ENCODE assay signal across 13 cellular contexts in genomic region chr6:128252293-128253176, GRCh38.
DNase-seq lines count a peak whose midpoint lies in the region; ATAC-seq and TF ChIP-seq lines count a peak whose summit lies in the region.
"Had no signal": no experiment of that assay in that cellular context is flagged by ENCODE, and none has a peak within 500 bp of the region (broad histone marks: within the 10 kb centered on the region; RNA-seq: fewer than 3 reads in every experiment).

No MANE protein-coding gene starts in this region.

- H4K20me1 ChIP-seq in IMR-90 (ENCODE audit: insufficient read depth, low read length) (peaks cover 11% of the 10 kb centered on the region; the same call in 1 of the 2 replicates), PC-9 (ENCODE audit: insufficient read depth) (no peaks in the 10 kb centered on the region)

- ATAC-seq in GM18867 (IDR thresholded peaks at IDR 0.05; ENCODE audit: unreplicated experiment) (peak; percentile 63), GM21526 (IDR thresholded peaks at IDR 0.05; ENCODE audit: low FRiP score, unreplicated experiment) (peak; percentile 50), IMR-90 (ENCODE audit: low read depth) (peak; percentile 76), GM21576 (IDR thresholded peaks at IDR 0.05; ENCODE audit: unreplicated experiment) (no peak)

- peak overlapping the region; percentile 97 for H3K27ac ChIP-seq in IMR-90 (ENCODE audit: insufficient read depth, low read length)
- H3K27ac ChIP-seq in RWPE1, result no peak overlapping the region
- no peak overlapping the region for H3K27ac ChIP-seq in PC-9
- H3K27ac ChIP-seq: ascending aorta, ovary had no signal

- H3K79me1 ChIP-seq in IMR-90 (ENCODE audit: low read depth in 1 of 2, low read length in 2 of 2), result peaks cover 12 to 29% of the 10 kb centered on the region in 2 experiments; a peak in 3 of 4 replicates

- no peaks in the 10 kb centered on the region for H3K9me3 ChIP-seq in IMR-90 (ENCODE audit: control insufficient read depth, insufficient read depth, low read length)
- H3K9me3 ChIP-seq in PC-9 (ENCODE audit: insufficient read depth, low read depth), result no peaks in the 10 kb centered on the region
- H3K9me3 ChIP-seq: ascending aorta, ovary had no signal

- no peak for TF ChIP-seq RAD21 in IMR-90 (IDR thresholded peaks at IDR 0.05; ENCODE audit: low read length)

- H2BK20ac ChIP-seq in IMR-90 (ENCODE audit: low read depth, low read length), result peak overlapping the region; percentile 88

- no peaks in the 10 kb centered on the region for H3K27me3 ChIP-seq in IMR-90 (ENCODE audit: control insufficient read depth, insufficient read depth, low read length)
- H3K27me3 ChIP-seq in PC-9 (ENCODE audit: insufficient read depth, low read depth), result no peaks in the 10 kb centered on the region
- H3K27me3 ChIP-seq: ascending aorta, ovary had no signal

- intact Hi-C loops in IMR-90 (cut with micrococcal nuclease) (loop anchor here (2.0 kb wide), 1 partner anchor 16 kb away; no protein-coding TSS in a partner anchor), PC-9 (cut with micrococcal nuclease; ENCODE audit: unreplicated experiment) (no loop called here)

- H2AK9ac ChIP-seq in IMR-90 (replicated peaks; ENCODE audit: low read depth, low read length, poor library complexity), result no peak overlapping the region

- peak overlapping the region; percentile 80; the same call in 1 of the 3 replicates for H2BK15ac ChIP-seq in IMR-90 (ENCODE audit: low read depth, low read length)

- in situ Hi-C loops in IMR-90 (cut with MboI; ENCODE audit: low sequenced_read_pairs), result no loop called here

- POLR2A ChIA-PET in IMR-90 (lab: Charles Lee; ENCODE audit: unreplicated experiment), result no interaction called here
- POLR2A ChIA-PET in RWPE1 (lab: Yijun Ruan, JAX; ENCODE audit: low non-redundant PET), result no interaction called here
- POLR2A ChIA-PET in PC-9 (lab: Charles Lee; ENCODE audit: unreplicated experiment), result no interaction called here

- H3K56ac ChIP-seq in IMR-90 (ENCODE audit: extremely low read depth, insufficient read depth, low read length), result peak overlapping the region; percentile 1; the same call in 1 of the 2 replicates

- H3K4me2 ChIP-seq in IMR-90 (ENCODE audit: low read depth, low read length) (peak overlapping the region; percentile 35), PC-9 (no peak overlapping the region)

- dilution Hi-C loops in IMR-90 (cut with HindIII; ENCODE audit: low sequenced_read_pairs, unreplicated experiment), result no loop called here

- H2AFZ ChIP-seq in IMR-90 (replicated peaks; ENCODE audit: low read length, poor library complexity), result peak overlapping the region; percentile 61
- H2AFZ ChIP-seq in PC-9, result no peak overlapping the region

- peaks cover 14% of the 10 kb centered on the region for H3K79me2 ChIP-seq in PC-9 (ENCODE audit: low read depth)

- H3F3A ChIP-seq in PC-9 (ENCODE audit: insufficient read depth, low read depth), result no peaks in the 10 kb centered on the region; the same call in 1 of the 2 replicates

- no peak for TF ChIP-seq CTCF in IMR-90 (conservative IDR thresholded peaks at IDR 0.05; ENCODE audit: low read depth, low read length)
- no peak for TF ChIP-seq CTCF in mesothelial cell of epicardium (IDR thresholded peaks at IDR 0.05; ENCODE audit: unreplicated experiment)
- TF ChIP-seq CTCF in RWPE1 (conservative IDR thresholded peaks at IDR 0.05; ENCODE audit: low read depth), result no peak
- TF ChIP-seq CTCF in PC-9 (conservative IDR thresholded peaks at IDR 0.05), result no peak

- H3K9me1 ChIP-seq in IMR-90 (ENCODE audit: insufficient read depth, low read length), result peaks cover 7% of the 10 kb centered on the region

- peak overlapping the region; percentile 7 for H3K27ac Mint-ChIP-seq in mesothelial cell of epicardium
- H3K27ac Mint-ChIP-seq: type B pancreatic cell had no signal

- DNase-seq in IMR-90, result peak; percentile 37
- DNase-seq in mesothelial cell of epicardium (ENCODE audit: low spot score in 2 of 2, unreplicated experiment in 2 of 2), result no peak
- DNase-seq in RWPE1 (ENCODE audit: low spot score), result no peak
- DNase-seq in PC-9, result no peak
- DNase-seq: activated CD4-positive, CD25-positive, alpha-beta regulatory T cell treated with anti-CD3 and anti-CD28 coated beads, Interleukin-2, amount 50 U/mL, for 72 hours; CD4-positive, alpha-beta memory T cell; NCI-H510A treated with DMSO at 0.1 percent for 48 hours; ovary had no signal

- peak overlapping the region; percentile 80; the same call in 1 of the 2 replicates for H2AK5ac ChIP-seq in IMR-90 (ENCODE audit: low read depth, low read length)

- H3K36me3 Mint-ChIP-seq in mesothelial cell of epicardium, result peaks cover 7% of the 10 kb centered on the region
- H3K36me3 Mint-ChIP-seq: CD4-positive, alpha-beta memory T cell had no signal

- H3K4me1 Mint-ChIP-seq in mesothelial cell of epicardium, result peaks cover 17% of the 10 kb centered on the region

- BruUV-seq in IMR-90 (replicated peaks; lab: Mats Ljungman, UMichigan), result no TSS peak
- BruUV-seq in PC-9 (replicated peaks; lab: Mats Ljungman, UMichigan), result no TSS peak

- peak overlapping the region; percentile 91 for H2BK5ac ChIP-seq in IMR-90 (ENCODE audit: low read depth, low read length, poor library complexity, severe bottlenecking)

- H3K27me3 Mint-ChIP-seq in mesothelial cell of epicardium (ENCODE audit: low read depth), result no peaks in the 10 kb centered on the region
- H3K27me3 Mint-ChIP-seq: CD4-positive, alpha-beta memory T cell; type B pancreatic cell had no signal

- H3K4me1 ChIP-seq in IMR-90 (ENCODE audit: control insufficient read depth, insufficient read depth, low read length), result peaks cover 8% of the 10 kb centered on the region
- no peaks in the 10 kb centered on the region for H3K4me1 ChIP-seq in PC-9 (replicated peaks; ENCODE audit: insufficient read depth)
- H3K4me1 ChIP-seq: ascending aorta had no signal

- H3K18ac ChIP-seq in IMR-90 (ENCODE audit: low read depth, low read length), result peak overlapping the region; percentile 91

- no peak overlapping the region for H3K9ac ChIP-seq in IMR-90 (ENCODE audit: low read depth, low read length)

- H3K4me3 ChIP-seq in IMR-90 (ENCODE audit: insufficient read depth, low read depth, low read length) (no peak overlapping the region), PC-9 (no peak overlapping the region)
- H3K4me3 ChIP-seq: ascending aorta, ovary had no signal

- H3K4ac ChIP-seq in IMR-90 (ENCODE audit: low read depth, low read length), result peak overlapping the region; percentile 89

- H3K14ac ChIP-seq in IMR-90 (replicated peaks; ENCODE audit: low read depth, low read length), result peak overlapping the region; percentile 91

- no peak overlapping the region for H3K4me3 Mint-ChIP-seq in mesothelial cell of epicardium
- H3K4me3 Mint-ChIP-seq: type B pancreatic cell had no signal

- peak overlapping the region; percentile 36 for H4K5ac ChIP-seq in IMR-90 (ENCODE audit: low read depth, low read length)

- CTCF ChIA-PET in IMR-90 (lab: Yijun Ruan, JAX), result interaction anchor here (0.9 kb wide), 1 partner anchor 27 kb away, joined by 3 read pairs; no protein-coding TSS in a partner anchor
- CTCF ChIA-PET in RWPE1 (lab: Yijun Ruan, JAX), result no interaction called here
- CTCF ChIA-PET in PC-9 (lab: Charles Lee), result no interaction called here

- peak overlapping the region; percentile 90 for H2BK120ac ChIP-seq in IMR-90 (ENCODE audit: low read depth, low read length)

- H3K9me3 Mint-ChIP-seq in mesothelial cell of epicardium, result peaks cover 3% of the 10 kb centered on the region

- peak overlapping the region; percentile 86 for H3K23ac ChIP-seq in IMR-90 (ENCODE audit: low read depth, low read length)

- peak overlapping the region; percentile 43 to 58; a peak in 3 of 4 replicates for H4K8ac ChIP-seq in IMR-90 (ENCODE audit: low read depth in 2 of 2, low read length in 2 of 2)

- no CpG with 5 or more reads among the region's 4 CpGs for WGBS in IMR-90 (ENCODE audit: extremely low coverage in 2 of 2, insufficient read length in 1 of 2), 2 experiments

- TF ChIP-seq POLR2A in IMR-90 (IDR thresholded peaks at IDR 0.05; ENCODE audit: low read depth, low read length), result no peak

- no peaks in the 10 kb centered on the region for H3K9me2 ChIP-seq in PC-9 (ENCODE audit: insufficient read depth)

- peak overlapping the region; percentile 91 for H4K91ac ChIP-seq in IMR-90 (ENCODE audit: insufficient read depth, low read depth, low read length)

- H3K36me3 ChIP-seq in IMR-90 (ENCODE audit: control insufficient read depth, insufficient read depth, low read length) (peaks cover 3% of the 10 kb centered on the region; the same call in 1 of the 2 replicates), PC-9 (ENCODE audit: low read depth) (no peaks in the 10 kb centered on the region)
- H3K36me3 ChIP-seq: ascending aorta, ovary had no signal

TF ChIP-seq in IMR-90, 13 proteins besides CTCF, POLR2A, EP300 and RAD21 (continues in another document):
- TF ChIP-seq FOS (IDR thresholded peaks at IDR 0.05; ENCODE audit: low read depth, low read length) (no peak), BHLHE40 (IDR thresholded peaks at IDR 0.05; ENCODE audit: low read depth, low read length) (no peak), MAFK (IDR thresholded peaks at IDR 0.05; ENCODE audit: low read depth, low read length) (no peak), ELK1 (IDR thresholded peaks at IDR 0.05; ENCODE audit: borderline replicate concordance, low read depth, low read length) (no peak), CEBPB (IDR thresholded peaks at IDR 0.05; ENCODE audit: low read depth, low read length) (no peak), NFE2L2 (IDR thresholded peaks at IDR 0.05; ENCODE audit: low read depth, low read length) (no peak), SMC3 (IDR thresholded peaks at IDR 0.05; ENCODE audit: low read depth, low read length) (no peak), MAZ (IDR thresholded peaks at IDR 0.05; ENCODE audit: borderline replicate concordance, low read depth, low read length) (no peak), CHD1 (IDR thresholded peaks at IDR 0.05; ENCODE audit: low read depth, low read length) (no peak), RCOR1 (IDR thresholded peaks at IDR 0.05; ENCODE audit: insufficient replicate concordance, low read length) (no peak), RFX5 (IDR thresholded peaks at IDR 0.05; ENCODE audit: low read depth, low read length) (no peak), MXI1 (IDR thresholded peaks at IDR 0.05; ENCODE audit: borderline replicate concordance, low read depth, low read length) (no peak)
